ENCODE assay signal across 29 cellular contexts in genomic region chr2:194294156-194294555, GRCh38.
"Had no signal": no experiment of that assay in that cellular context is flagged by ENCODE, and none has a peak within 500 bp of the region (broad histone marks: within the 10 kb centered on the region; RNA-seq: fewer than 3 reads in every experiment).

No MANE protein-coding gene starts in this region.

- H3K9me3 ChIP-seq: adrenal gland, ascending aorta, body of pancreas, breast epithelium had no signal

- H3K36me3 ChIP-seq: adrenal gland, ascending aorta, brain microvascular endothelial cell, breast epithelium, cardiac muscle cell had no signal

- H3K27ac ChIP-seq: adrenal gland, ascending aorta, body of pancreas, brain microvascular endothelial cell, breast epithelium, cardiac muscle cell had no signal

- DNase-seq: activated effector memory CD4-positive, alpha-beta T cell treated with anti-CD3 and anti-CD28 coated beads, Interleukin-2, amount 50 U/mL, for 16 hours; activated effector memory CD4-positive, alpha-beta T cell treated with Interleukin-2 at 50 U/mL for 16 hours; activated gamma-delta T cell; activated gamma-delta T cell treated with Interleukin-2 at 50 U/mL for 16 hours; activated naive CD4-positive, alpha-beta T cell; activated naive CD4-positive, alpha-beta T cell treated with anti-CD3 and anti-CD28 coated beads for 36 hours; activated naive CD4-positive, alpha-beta T cell treated with anti-CD3 and anti-CD28 coated beads, Interleukin-2, amount 10 ng/mL, durations not matched to agents 7 days and 5 days; activated naive CD4-positive, alpha-beta T cell treated with anti-CD3 and anti-CD28 coated beads, Interleukin-2, amount 50 U/mL, for 16 hours; activated naive CD4-positive, alpha-beta T cell treated with Interleukin-2 at 50 U/mL for 16 hours; activated naive CD8-positive, alpha-beta T cell treated with anti-CD3 and anti-CD28 coated beads for 36 hours; activated naive CD8-positive, alpha-beta T cell treated with anti-CD3 and anti-CD28 coated beads, Interleukin-2, amount 10 ng/mL, durations not matched to agents 7 days and 5 days; activated naive CD8-positive, alpha-beta T cell treated with anti-CD3 and anti-CD28 coated beads, Interleukin-2, amount 50 U/mL, for 24 hours; activated T-cell treated with anti-CD3 and anti-CD28 coated beads, Interleukin-2, amount 50 U/mL, for 1 hour; activated T-cell treated with anti-CD3 and anti-CD28 coated beads, Interleukin-2, amount 50 U/mL, for 24 hours; activated T-cell treated with anti-CD3 and anti-CD28 coated beads, Interleukin-2, amount 50 U/mL, for 4 hours; activated T-cell treated with anti-CD3 and anti-CD28 coated beads, Interleukin-2, amount 50 U/mL, for 48 hours; activated T-cell treated with anti-CD3 and anti-CD28 coated beads, Interleukin-2, amount 50 U/mL, for 72 hours; adrenal gland; amniotic stem cell; amygdala; anterior cingulate cortex; aorta; body of pancreas; brain microvascular endothelial cell; central memory CD4-positive, alpha-beta T cell; cerebellar nuclear complex had no signal

- H3K4me3 ChIP-seq: adrenal gland, ascending aorta, body of pancreas, breast epithelium, cardiac muscle cell had no signal

- H3K27me3 ChIP-seq: adrenal gland, ascending aorta, body of pancreas, brain microvascular endothelial cell, breast epithelium, cardiac muscle cell had no signal
